1 cellular context compared by ENCODE assay signal in the genomic region with DNA sequence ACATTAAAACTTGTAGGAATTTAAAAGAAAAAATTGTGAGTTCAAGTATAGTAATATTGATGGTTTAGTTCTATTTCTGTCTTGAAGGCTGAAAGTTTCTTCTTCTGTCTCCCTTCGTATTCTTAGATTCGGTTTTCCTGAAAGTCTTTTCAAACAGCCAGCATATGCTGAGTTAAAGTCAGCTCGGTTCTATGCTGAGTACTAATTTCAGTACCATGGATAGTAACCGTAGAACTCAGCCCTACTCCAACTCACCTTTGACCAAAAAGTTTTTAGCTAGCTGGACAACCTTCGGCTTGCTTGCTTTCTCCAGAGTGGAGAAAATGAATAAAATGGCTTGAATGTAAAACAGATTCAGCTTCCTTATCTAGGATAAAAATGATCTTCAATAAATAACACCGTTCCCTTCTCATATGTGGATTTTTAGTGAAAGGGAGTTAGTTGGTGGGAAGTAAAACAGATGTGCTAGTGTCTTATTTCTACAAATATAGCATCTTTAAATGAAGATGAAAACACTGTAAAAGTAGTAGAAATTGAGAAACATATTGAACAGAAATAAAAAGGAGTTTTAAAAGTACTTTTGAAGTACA.
TF ChIP-seq lines count a peak whose summit lies in the region.

No MANE protein-coding gene starts in this region.

TF ChIP-seq in GM23338, 12 proteins besides CTCF, POLR2A, EP300 and RAD21 (continued from another document):
- TF ChIP-seq, protein P1, sequence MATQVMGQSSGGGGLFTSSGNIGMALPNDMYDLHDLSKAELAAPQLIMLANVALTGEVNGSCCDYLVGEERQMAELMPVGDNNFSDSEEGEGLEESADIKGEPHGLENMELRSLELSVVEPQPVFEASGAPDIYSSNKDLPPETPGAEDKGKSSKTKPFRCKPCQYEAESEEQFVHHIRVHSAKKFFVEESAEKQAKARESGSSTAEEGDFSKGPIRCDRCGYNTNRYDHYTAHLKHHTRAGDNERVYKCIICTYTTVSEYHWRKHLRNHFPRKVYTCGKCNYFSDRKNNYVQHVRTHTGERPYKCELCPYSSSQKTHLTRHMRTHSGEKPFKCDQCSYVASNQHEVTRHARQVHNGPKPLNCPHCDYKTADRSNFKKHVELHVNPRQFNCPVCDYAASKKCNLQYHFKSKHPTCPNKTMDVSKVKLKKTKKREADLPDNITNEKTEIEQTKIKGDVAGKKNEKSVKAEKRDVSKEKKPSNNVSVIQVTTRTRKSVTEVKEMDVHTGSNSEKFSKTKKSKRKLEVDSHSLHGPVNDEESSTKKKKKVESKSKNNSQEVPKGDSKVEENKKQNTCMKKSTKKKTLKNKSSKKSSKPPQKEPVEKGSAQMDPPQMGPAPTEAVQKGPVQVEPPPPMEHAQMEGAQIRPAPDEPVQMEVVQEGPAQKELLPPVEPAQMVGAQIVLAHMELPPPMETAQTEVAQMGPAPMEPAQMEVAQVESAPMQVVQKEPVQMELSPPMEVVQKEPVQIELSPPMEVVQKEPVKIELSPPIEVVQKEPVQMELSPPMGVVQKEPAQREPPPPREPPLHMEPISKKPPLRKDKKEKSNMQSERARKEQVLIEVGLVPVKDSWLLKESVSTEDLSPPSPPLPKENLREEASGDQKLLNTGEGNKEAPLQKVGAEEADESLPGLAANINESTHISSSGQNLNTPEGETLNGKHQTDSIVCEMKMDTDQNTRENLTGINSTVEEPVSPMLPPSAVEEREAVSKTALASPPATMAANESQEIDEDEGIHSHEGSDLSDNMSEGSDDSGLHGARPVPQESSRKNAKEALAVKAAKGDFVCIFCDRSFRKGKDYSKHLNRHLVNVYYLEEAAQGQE (IDR thresholded peaks at IDR 0.05; ENCODE audit: unreplicated experiment): peak; percentile 89
